In the genomic region with DNA sequence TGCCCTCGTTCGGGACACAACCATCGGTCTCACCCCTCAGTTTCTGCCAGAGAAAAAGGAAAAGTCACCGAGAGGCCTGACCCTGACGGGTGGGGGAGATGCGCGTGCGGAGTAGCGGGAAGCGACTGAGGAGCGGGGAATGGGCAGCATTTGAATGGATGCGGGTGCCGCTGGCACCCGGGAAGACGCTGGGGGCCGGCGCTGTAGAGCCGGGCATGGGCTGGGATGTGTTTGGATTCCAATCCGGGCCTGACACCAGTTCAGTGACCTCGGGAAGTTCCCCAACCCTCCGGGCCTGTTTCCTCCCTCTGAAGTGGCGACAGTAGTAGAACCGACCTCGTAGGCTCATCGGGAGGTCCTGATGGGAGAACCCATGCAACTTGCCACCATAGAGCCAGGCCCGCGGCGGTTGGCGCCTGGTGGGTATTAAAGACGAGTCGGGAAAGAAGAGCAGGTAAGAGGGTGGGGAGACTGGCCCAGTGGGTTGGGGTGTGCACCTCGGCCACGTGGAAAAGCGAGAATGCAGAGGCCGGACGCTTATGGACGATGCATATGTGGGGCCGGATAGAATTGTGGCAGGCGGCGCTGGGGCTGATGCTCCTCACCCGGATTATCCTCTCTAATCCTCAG, we compare ENCODE assay signal across 8 cellular contexts. TPM values are rescaled to one million over a fixed set of nuclear protein-coding genes. Genes with fewer than 3 reads are reported as not detected.
A peak's percentile ranks its signal among the peaks of the same experiment; 100 is the strongest.
DNase-seq lines count a peak whose midpoint lies in the region; ATAC-seq and TF ChIP-seq lines count a peak whose summit lies in the region.

No MANE protein-coding gene starts in this region.

- TF ChIP-seq CTCF in Loucy (conservative IDR thresholded peaks at IDR 0.05; ENCODE audit: low read length) (no peak), heart left ventricle (IDR thresholded peaks at IDR 0.05) (no peak)

- H3F3A ChIP-seq in Loucy (ENCODE audit: low read depth), result no peaks in the 10 kb centered on the region

- peaks cover 0 to 62% (median 42%) of the 10 kb centered on the region in 11 experiments; a peak in 19 of 22 replicates for H4K20me1 ChIP-seq in BLaER1 treated with 17β-estradiol and CSF1 and Interleukin-3, amounts not matched to agents 10 nM and 100 nM
- H4K20me1 ChIP-seq in Loucy (ENCODE audit: insufficient read depth, low read length, poor library complexity, severe bottlenecking), result peaks cover 41% of the 10 kb centered on the region

- peak overlapping the region; percentile 78 to 87 (median 82) for H3K4me3 ChIP-seq in BLaER1 treated with 17β-estradiol and CSF1 and Interleukin-3, amounts not matched to agents 10 nM and 100 nM
- H3K4me3 ChIP-seq in Loucy (ENCODE audit: low read length, poor library complexity, severe bottlenecking) (peak overlapping the region; percentile 100), heart left ventricle (peak overlapping the region; percentile 51 to 92 (median 71))

- intact Hi-C loops in heart left ventricle (cut with DNase I), result loop anchor here (1.0 to 10.0 kb wide), 14 partner anchors 26 to 239 kb away; a partner anchor contains a TSS

- H3K27ac ChIP-seq in BLaER1 treated with 17β-estradiol and CSF1 and Interleukin-3, amounts not matched to agents 10 nM and 100 nM, result peak overlapping the region; percentile 79 to 98 (median 94)
- H3K27ac ChIP-seq in heart left ventricle, result peak overlapping the region; percentile 76 to 97 (median 94)

- H3K4me1 ChIP-seq in BLaER1 treated with 17β-estradiol and CSF1 and Interleukin-3, amounts not matched to agents 10 nM and 100 nM, result peaks cover 40 to 64% (median 51%) of the 10 kb centered on the region in 10 experiments
- H3K4me1 ChIP-seq in Loucy (ENCODE audit: insufficient read depth, low read length, poor library complexity, severe bottlenecking), result peaks cover 51% of the 10 kb centered on the region
- peaks cover 0 to 62% (median 30%) of the 10 kb centered on the region in 12 donors for H3K4me1 ChIP-seq in heart left ventricle

- H3K79me2 ChIP-seq in Loucy (ENCODE audit: insufficient read depth, low read length), result peaks cover 68% of the 10 kb centered on the region

- peak overlapping the region; percentile 99 for H2AFZ ChIP-seq in Loucy (ENCODE audit: low read length)

- H3K9me2 ChIP-seq in Loucy (replicated peaks; ENCODE audit: low read depth, low read length), result no peaks in the 10 kb centered on the region

- ATAC-seq in GM21528 (IDR thresholded peaks at IDR 0.05; ENCODE audit: low FRiP score, unreplicated experiment) (peak; percentile 14), heart left ventricle (peak; percentile 3 to 27 (median 16))

- H3K4me2 ChIP-seq in BLaER1 treated with 17β-estradiol and CSF1 and Interleukin-3, amounts not matched to agents 10 nM and 100 nM, result peak overlapping the region; percentile 84 to 99 (median 93)
- H3K4me2 ChIP-seq in Loucy (ENCODE audit: low read depth, low read length, poor library complexity, severe bottlenecking), result peak overlapping the region; percentile 85

- no peaks in the 10 kb centered on the region for H3K27me3 ChIP-seq in BLaER1 treated with 17β-estradiol and CSF1 and Interleukin-3, amounts not matched to agents 10 nM and 100 nM
- H3K27me3 ChIP-seq in Loucy (ENCODE audit: insufficient read depth, low read length, poor library complexity, severe bottlenecking) (no peaks in the 10 kb centered on the region), heart left ventricle (no peaks in the 10 kb centered on the region)

- H3K9me3 ChIP-seq in BLaER1 treated with 17β-estradiol and CSF1 and Interleukin-3, amounts not matched to agents 10 nM and 100 nM (replicated peaks in 1 of 11), result peaks cover 0 to 4% (median 0%) of the 10 kb centered on the region in 11 experiments; a peak in 2 of 22 replicates
- H3K9me3 ChIP-seq in Loucy (ENCODE audit: insufficient read depth, low read depth, low read length) (no peaks in the 10 kb centered on the region), heart left ventricle (peaks cover 0 to 3% (median 0%) of the 10 kb centered on the region in 12 donors)

- 0 to 1% (median 1%) methylated on average over 36 to 41 of the region's 41 CpGs for WGBS in heart left ventricle, 4 donors

- TF ChIP-seq POLR2A in heart left ventricle (IDR thresholded peaks at IDR 0.05), result no peak

- peak; percentile 78 for DNase-seq in activated effector memory CD4-positive, alpha-beta T cell treated with anti-CD3 and anti-CD28 coated beads, Interleukin-2, amount 50 U/mL, for 16 hours
- peak in 3 of 5 donors; percentile 37 to 72 (median 57) for DNase-seq in heart left ventricle
- DNase-seq in retina, result peak; percentile 95
- no peak for DNase-seq in pons (ENCODE audit: low spot score)
- no peak for DNase-seq in iPS-NIHi11 (ENCODE audit: low spot score)

- peak overlapping the region; percentile 92 to 98 (median 94) for H3K9ac ChIP-seq in BLaER1 treated with 17β-estradiol and CSF1 and Interleukin-3, amounts not matched to agents 10 nM and 100 nM
- peak overlapping the region; percentile 95 for H3K9ac ChIP-seq in Loucy (ENCODE audit: low read depth, low read length, poor library complexity, severe bottlenecking)

- H3K36me3 ChIP-seq in BLaER1 treated with 17β-estradiol and CSF1 and Interleukin-3, amounts not matched to agents 10 nM and 100 nM, result peaks cover 17 to 39% (median 29%) of the 10 kb centered on the region in 11 experiments
- H3K36me3 ChIP-seq in Loucy (ENCODE audit: insufficient read depth, low read length) (no peaks in the 10 kb centered on the region), heart left ventricle (peaks cover 0 to 15% (median 12%) of the 10 kb centered on the region in 9 donors)

RNA-seq across cellular contexts. Expression of a gene that starts 0.6 kb away (rescaled TPM):
- 100 to 1,000 TPM; 116 to 192 (median 133) TPM for total RNA-seq in heart left ventricle
- polyA plus RNA-seq in heart left ventricle, result 10 to 100 TPM; 60.5 to 75.1 TPM

Comparison
In these comparisons a context has a peak if more than half of its experiments do, and no peak if none do; other contexts are left out.
1. DNase-seq: peak in activated effector memory CD4-positive, alpha-beta T cell treated with anti-CD3 and anti-CD28 coated beads, Interleukin-2, amount 50 U/mL, for 16 hours (single experiment), heart left ventricle (3 of 5) and retina (single experiment); none in pons (single experiment) and iPS-NIHi11 (single experiment).
2. Peak in every context shown above with its lines, with median percentiles within 50 percentile points of each other: H3K4me3 ChIP-seq.